Comparison of ENCODE assay signal across 8 cellular contexts in genomic region chr17:7574176-7574953, GRCh38. TPM values are rescaled to one million over a fixed set of nuclear protein-coding genes. Genes with fewer than 3 reads are reported as not detected.
DNase-seq lines count a peak whose midpoint lies in the region; ATAC-seq and TF ChIP-seq lines count a peak whose summit lies in the region.

No MANE protein-coding gene starts in this region.

- TF ChIP-seq POLR2A in esophagus squamous epithelium (IDR thresholded peaks at IDR 0.05), result no peak
- TF ChIP-seq POLR2A in prostate gland (IDR thresholded peaks at IDR 0.05), result no peak

- DNase-seq in GM12865 (ENCODE audit: low read depth) (no peak), RWPE2 (ENCODE audit: low spot score) (no peak), esophagus squamous epithelium (lab: John Stamatoyannopoulos, UW) (no peak), prostate gland (ENCODE audit: low spot score) (no peak), SHP77 (lab: John Stamatoyannopoulos, UW) (no peak)

- intact Hi-C loops in esophagus squamous epithelium (cut with DNase I), result no loop called here
- intact Hi-C loops in prostate gland (cut with DNase I), result loop anchor here (5.0 kb wide), 1 partner anchor 113 kb away; the partner anchor contains the start of genes TP53 and WRAP53

- H3K4me3 ChIP-seq in GM12865 (ENCODE audit: low read depth, low read length) (peak overlapping the region; percentile 95), RWPE2 (ENCODE audit: severe bottlenecking) (peak overlapping the region; percentile 71), esophagus squamous epithelium (peak overlapping the region; percentile 73 to 100 (median 85)), prostate gland (peak overlapping the region; percentile 99 to 100)

- TF ChIP-seq CTCF in GM12865 (IDR thresholded peaks at IDR 0.05; ENCODE audit: insufficient read depth, low read depth, low read length, missing control alignments) (no peak), RWPE2 (IDR thresholded peaks at IDR 0.05; ENCODE audit: poor library complexity, severe bottlenecking) (no peak), esophagus squamous epithelium (IDR thresholded peaks at IDR 0.05) (no peak), prostate gland (IDR thresholded peaks at IDR 0.05) (no peak)

- H3K27me3 ChIP-seq in RWPE2 (ENCODE audit: insufficient read depth, poor library complexity, severe bottlenecking) (no peaks in the 10 kb centered on the region), esophagus squamous epithelium (no peaks in the 10 kb centered on the region), prostate gland (replicated peaks; ENCODE audit: insufficient read depth) (no peaks in the 10 kb centered on the region)

- no peak for ATAC-seq in RWPE2 (ENCODE audit: low read depth)
- no peak for ATAC-seq in GM21825 (IDR thresholded peaks at IDR 0.05; ENCODE audit: unreplicated experiment)
- ATAC-seq in GM21576 (IDR thresholded peaks at IDR 0.05; ENCODE audit: unreplicated experiment), result no peak
- ATAC-seq in HG03439 (IDR thresholded peaks at IDR 0.05; ENCODE audit: unreplicated experiment), result no peak

- peaks cover 20% of the 10 kb centered on the region for H3K4me1 ChIP-seq in RWPE2 (ENCODE audit: insufficient read depth, poor library complexity, severe bottlenecking)
- H3K4me1 ChIP-seq in esophagus squamous epithelium, result peaks cover 40 to 68% (median 49%) of the 10 kb centered on the region in 3 donors
- no peaks in the 10 kb centered on the region for H3K4me1 ChIP-seq in prostate gland (replicated peaks)

- WGBS in esophagus squamous epithelium, 2 donors, result 14 to 25% methylated on average over 6 to 15 of the region's 15 CpGs
- WGBS in prostate gland, result 19% methylated on average over 15 of the region's 15 CpGs

- no peaks in the 10 kb centered on the region for H3K9me3 ChIP-seq in RWPE2 (ENCODE audit: severe bottlenecking)
- no peaks in the 10 kb centered on the region for H3K9me3 ChIP-seq in esophagus squamous epithelium
- no peaks in the 10 kb centered on the region for H3K9me3 ChIP-seq in prostate gland

- H3K27ac ChIP-seq in RWPE2 (ENCODE audit: poor library complexity, severe bottlenecking) (peak overlapping the region; percentile 98), esophagus squamous epithelium (peak overlapping the region; percentile 97 to 100 (median 98)), prostate gland (peak overlapping the region; percentile 98)

- H3K36me3 ChIP-seq in RWPE2 (ENCODE audit: low read depth) (peaks cover 84% of the 10 kb centered on the region), esophagus squamous epithelium (peaks cover 40 to 76% (median 50%) of the 10 kb centered on the region in 3 donors), prostate gland (peaks cover 26 to 49% of the 10 kb centered on the region in 2 donors)

RNA-seq across cellular contexts. Expression of gene CD68, which starts 5.1 kb away (rescaled TPM):
- total RNA-seq in esophagus squamous epithelium (10 to 100 TPM; 32.1 to 52.9 (median 45.2) TPM), prostate gland (10 to 100 TPM; 12.3 to 17.3 TPM)

RNA-seq across cellular contexts. Expression of gene MPDU1, which starts 9.3 kb away (rescaled TPM):
- total RNA-seq in esophagus squamous epithelium (100 to 1,000 TPM in 2 of 4 donors, 10 to 100 TPM in 2; 69.3 to 123 (median 100) TPM), prostate gland (100 to 1,000 TPM; 101 to 239 TPM)

RNA-seq across cellular contexts. Expression of gene SENP3, which starts 12.6 kb away (rescaled TPM):
- total RNA-seq in esophagus squamous epithelium (10 to 100 TPM; 32.1 to 65.4 (median 48.3) TPM), prostate gland (10 to 100 TPM; 39.6 to 65.7 TPM)

RNA-seq across cellular contexts. Expression of gene SOX15, which starts 15.5 kb away (rescaled TPM):
- total RNA-seq in esophagus squamous epithelium, result 100 to 1,000 TPM in 2 of 4 donors, 10 to 100 TPM in 2; 89.1 to 127 (median 103) TPM
- total RNA-seq in prostate gland, result 10 to 100 TPM in 1 of 2 donors, 1 to 10 TPM in 1; 6.3 to 15.0 TPM

RNA-seq across cellular contexts. Expression of gene TNFSF13, which starts 15.8 kb away (rescaled TPM):
- total RNA-seq in esophagus squamous epithelium (10 to 100 TPM in 2 of 4 donors, 1 to 10 TPM in 2; 3.8 to 21.7 (median 10.9) TPM), prostate gland (10 to 100 TPM; 20.4 to 21.1 TPM)
